Comparison of ENCODE assay signal across 21 cellular contexts in genomic region chr1:102836991-102837390, GRCh38.
"Had no signal": no experiment of that assay in that cellular context is flagged by ENCODE, and none has a peak within 500 bp of the region (broad histone marks: within the 10 kb centered on the region; RNA-seq: fewer than 3 reads in every experiment).

No MANE protein-coding gene starts in this region.

- H3K4me3 ChIP-seq: dorsolateral prefrontal cortex, esophagus muscularis mucosa, gastroesophageal sphincter, heart left ventricle, lower lobe of right lung, pancreas, right lobe of liver, stomach, thyroid gland, upper lobe of left lung had no signal

- H3K27me3 ChIP-seq: dorsolateral prefrontal cortex, esophagus muscularis mucosa, foreskin keratinocyte, gastroesophageal sphincter, heart left ventricle, neutrophil, pancreas, right lobe of liver, stomach, thyroid gland, upper lobe of left lung had no signal

- H3K9me3 ChIP-seq: esophagus muscularis mucosa, gastroesophageal sphincter, lower lobe of right lung, neutrophil, pancreas, right lobe of liver, thyroid gland, upper lobe of left lung had no signal

- H3K4me1 Mint-ChIP-seq: immature natural killer cell; natural killer cell; stimulated activated effector memory CD8-positive, alpha-beta T cell treated with anti-CD3 and anti-CD28 coated beads, Interleukin-12 subunit alpha, Interleukin-12 subunit beta, amount 100 ng/mL, for 72 hours had no signal

- H3K4me3 Mint-ChIP-seq: immature natural killer cell; natural killer cell; stimulated activated effector memory CD8-positive, alpha-beta T cell treated with anti-CD3 and anti-CD28 coated beads, Interleukin-12 subunit alpha, Interleukin-12 subunit beta, amount 100 ng/mL, for 72 hours had no signal

- DNase-seq: dorsolateral prefrontal cortex; effector CD4-positive, alpha-beta T cell; heart left ventricle; hypothalamus; immature natural killer cell; left ventricle myocardium superior; lower lobe of right lung; natural killer cell; pancreas; right lobe of liver; stimulated activated CD4-positive, alpha-beta T cell treated with anti-CD3 and anti-CD28 coated beads, Interleukin-2, amount 100 ng/mL, for 24 hours; stimulated activated CD4-positive, alpha-beta T cell treated with anti-CD3 and anti-CD28 coated beads, Interleukin-4, amount 100 ng/mL, for 24 hours; stimulated activated naive CD4-positive, alpha-beta T cell treated with Interleukin-2 at 50 U/mL for 16 hours; stomach; thyroid gland; upper lobe of left lung had no signal

- H3K27ac ChIP-seq: dorsolateral prefrontal cortex, esophagus muscularis mucosa, foreskin keratinocyte, gastroesophageal sphincter, heart left ventricle, lower lobe of right lung, neutrophil, pancreas, right lobe of liver, stomach, thyroid gland, upper lobe of left lung had no signal

- H3K4me1 ChIP-seq: esophagus muscularis mucosa, gastroesophageal sphincter, heart left ventricle, lower lobe of right lung, pancreas, right lobe of liver, stomach, thyroid gland, upper lobe of left lung had no signal

- H3K36me3 Mint-ChIP-seq: immature natural killer cell; natural killer cell; stimulated activated effector memory CD8-positive, alpha-beta T cell treated with anti-CD3 and anti-CD28 coated beads, Interleukin-12 subunit alpha, Interleukin-12 subunit beta, amount 100 ng/mL, for 72 hours had no signal

- ATAC-seq: gastroesophageal sphincter; heart left ventricle; left ventricle myocardium superior; lower lobe of right lung; natural killer cell; pancreas; right lobe of liver; stimulated activated effector memory CD8-positive, alpha-beta T cell treated with anti-CD3 and anti-CD28 coated beads, Interleukin-12 subunit alpha, Interleukin-12 subunit beta, amount 100 ng/mL, for 72 hours had no signal

- H3K36me3 ChIP-seq: esophagus muscularis mucosa, gastroesophageal sphincter, heart left ventricle, lower lobe of right lung, neutrophil, pancreas, right lobe of liver, stomach, thyroid gland, upper lobe of left lung had no signal

- H3K27ac Mint-ChIP-seq: immature natural killer cell; natural killer cell; stimulated activated effector memory CD8-positive, alpha-beta T cell treated with anti-CD3 and anti-CD28 coated beads, Interleukin-12 subunit alpha, Interleukin-12 subunit beta, amount 100 ng/mL, for 72 hours had no signal
